9 cellular contexts compared by ENCODE assay signal in genomic region chr1:230112131-230112701, GRCh38. TPM values are rescaled to one million over a fixed set of nuclear protein-coding genes. Genes with fewer than 3 reads are reported as not detected.
DNase-seq lines count a peak whose midpoint lies in the region; ATAC-seq, FAIRE-seq and TF ChIP-seq lines count a peak whose summit lies in the region.
"Had no signal": no experiment of that assay in that cellular context is flagged by ENCODE, and none has a peak within 500 bp of the region (broad histone marks: within the 10 kb centered on the region; RNA-seq: fewer than 3 reads in every experiment).

No MANE protein-coding gene starts in this region.

- no peak for FAIRE-seq in frontal cortex (lab: Jason Lieb, UNC)
- FAIRE-seq: pancreas had no signal

- peak overlapping the region; percentile 95 for H3K27ac ChIP-seq in OCI-LY1 (ENCODE audit: low read depth, low read length, poor library complexity, severe bottlenecking)

- peak overlapping the region; percentile 62 for H3K4me2 ChIP-seq in OCI-LY1 (ENCODE audit: low read length)

- H3K9me3 Mint-ChIP-seq in HFFc6, result no peaks in the 10 kb centered on the region

- no peaks in the 10 kb centered on the region for H3K27me3 ChIP-seq in OCI-LY1 (ENCODE audit: insufficient read depth, low read length)
- H3K27me3 ChIP-seq: pancreas had no signal

- no peak for ATAC-seq in HG02852 (IDR thresholded peaks at IDR 0.05; ENCODE audit: unreplicated experiment)

- H3K4me3 ChIP-seq in OCI-LY1 (ENCODE audit: low read depth, low read length, poor library complexity, severe bottlenecking), result peak overlapping the region; percentile 26
- H3K4me3 ChIP-seq: pancreas had no signal

- 0 out of 2 replicates have a peak, but pooled peaks cover 5% of the 10 kb centered on the region for H3F3A ChIP-seq in OCI-LY1 (ENCODE audit: insufficient read depth, low read length)

- peaks cover 74% of the 10 kb centered on the region for H3K4me1 ChIP-seq in OCI-LY1 (ENCODE audit: insufficient read depth, low read length, severe bottlenecking)

- no peak for TF ChIP-seq CTCF in HFFc6 (IDR thresholded peaks at IDR 0.05)
- TF ChIP-seq CTCF in OCI-LY1 (IDR thresholded peaks at IDR 0.05; ENCODE audit: low read length), result no peak

- DNase-seq in HFFc6 (no peak), frontal cortex (ENCODE audit: low spot score in 2 of 2) (peak; percentile 54 to 63), putamen (ENCODE audit: low spot score) (peak; percentile 87), SHP77 (lab: John Stamatoyannopoulos, UW) (no peak), NCI-H2171 treated with DMSO at 0.1 percent for 48 hours (lab: John Stamatoyannopoulos, UW) (no peak)
- no peak for DNase-seq in activated effector memory CD4-positive, alpha-beta T cell treated with Interleukin-2 at 50 U/mL for 16 hours
- DNase-seq: pancreas had no signal

- H3K9ac ChIP-seq in OCI-LY1 (ENCODE audit: low read length), result peak overlapping the region; percentile 58

- no peaks in the 10 kb centered on the region for H3K9me3 ChIP-seq in OCI-LY1 (ENCODE audit: low read length)
- H3K9me3 ChIP-seq: pancreas had no signal

- no peaks in the 10 kb centered on the region for H4K20me1 ChIP-seq in OCI-LY1 (ENCODE audit: insufficient read depth, low read length)

- peak overlapping the region; percentile 64; the same call in 1 of the 2 replicates for H3K27ac Mint-ChIP-seq in HFFc6

- H3K36me3 Mint-ChIP-seq in HFFc6 (ENCODE audit: low read depth), result peaks cover 27% of the 10 kb centered on the region

- H2AFZ ChIP-seq in OCI-LY1 (ENCODE audit: low read length), result no peak overlapping the region

- H3K4me3 Mint-ChIP-seq in HFFc6, result no peak overlapping the region

- no peaks in the 10 kb centered on the region for H3K9me2 ChIP-seq in OCI-LY1 (ENCODE audit: low read depth, low read length)

- H3K27me3 Mint-ChIP-seq in HFFc6 (ENCODE audit: insufficient read depth), result peaks cover 3% of the 10 kb centered on the region

- peaks cover 69% of the 10 kb centered on the region for H3K4me1 Mint-ChIP-seq in HFFc6 (ENCODE audit: low read depth)

- H3K36me3 ChIP-seq in OCI-LY1 (ENCODE audit: insufficient read depth, low read length), result peaks cover 27% of the 10 kb centered on the region

- peaks cover 11% of the 10 kb centered on the region; the same call in 1 of the 2 replicates for H3K79me2 ChIP-seq in OCI-LY1 (ENCODE audit: insufficient read depth, low read length)

RNA-seq across cellular contexts. Expression of gene GALNT2, which starts 45.2 kb away (rescaled TPM):
- total RNA-seq in HFFc6 (2021; fragmentation: NEBNext Ultra II Directional; extraction: Animal tissue kit (Norgen Biotek cat#: 25700)), result 100 to 1,000 TPM; 174 to 194 (median 181) TPM
- total RNA-seq in frontal cortex, result 62.8 TPM

Comparison
In these comparisons a context has a peak if more than half of its experiments do, and no peak if none do; other contexts are left out.
1. DNase-seq: peak in frontal cortex (2 of 2) and putamen (single experiment); none in HFFc6 (single experiment), SHP77 (0 of 2), NCI-H2171 treated with DMSO at 0.1 percent for 48 hours (single experiment) and activated effector memory CD4-positive, alpha-beta T cell treated with Interleukin-2 at 50 U/mL for 16 hours (single experiment).